10 cellular contexts compared by ENCODE assay signal in the genomic region with DNA sequence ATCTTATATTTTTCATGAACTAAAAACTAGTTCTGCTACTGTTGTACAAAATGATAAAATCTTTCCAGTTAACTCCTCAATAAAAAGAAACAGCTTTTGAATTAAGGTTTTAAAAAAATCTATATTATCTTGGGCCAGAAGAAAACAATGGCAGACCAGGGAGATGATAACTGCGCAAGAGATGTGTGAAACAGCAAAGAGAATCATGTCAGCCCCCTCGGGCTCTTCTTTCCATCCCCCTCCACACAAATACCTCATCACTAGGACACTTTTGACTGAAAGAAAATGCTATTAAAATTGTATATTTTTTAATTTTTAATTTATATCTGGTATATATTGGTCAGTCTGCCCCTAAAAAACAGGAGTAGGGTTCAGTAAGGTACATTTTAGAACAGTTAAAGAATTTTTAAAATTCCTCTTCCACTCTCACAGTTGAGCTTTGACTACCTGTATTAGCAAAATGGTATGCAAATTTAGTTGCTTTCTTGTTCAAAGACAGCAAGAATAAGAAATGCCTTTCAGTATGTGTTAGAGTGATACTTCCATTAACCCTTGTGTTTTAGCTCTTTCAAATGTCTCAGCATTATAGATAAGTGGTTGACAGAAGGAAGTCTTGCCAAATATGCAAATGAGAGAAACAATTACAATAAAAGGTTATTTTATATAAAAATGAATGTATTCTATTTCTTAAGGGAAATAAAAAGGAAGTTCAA. TPM values are rescaled to one million over a fixed set of nuclear protein-coding genes. Genes with fewer than 3 reads are reported as not detected.
DNase-seq lines count a peak whose midpoint lies in the region; ATAC-seq and TF ChIP-seq lines count a peak whose summit lies in the region.
"Had no signal": no experiment of that assay in that cellular context is flagged by ENCODE, and none has a peak within 500 bp of the region (broad histone marks: within the 10 kb centered on the region; RNA-seq: fewer than 3 reads in every experiment).

No MANE protein-coding gene starts in this region.

- H4K20me1 ChIP-seq in SK-N-SH (ENCODE audit: insufficient read depth): no peaks in the 10 kb centered on the region
- H4K20me1 ChIP-seq in osteoblast (ENCODE audit: insufficient read depth, low read length): no peaks in the 10 kb centered on the region

- H2AFZ ChIP-seq in SK-N-SH (ENCODE audit: low read depth) (peak overlapping the region; percentile 66; the same call in 1 of the 2 replicates), osteoblast (ENCODE audit: low read length) (peak overlapping the region; percentile 73)

- H3K4me1 ChIP-seq in SK-N-SH (ENCODE audit: control insufficient read depth in 1 of 2, insufficient read depth in 2 of 2, low read depth in 1 of 2, low read length in 1 of 2) (no peaks in the 10 kb centered on the region), osteoblast (ENCODE audit: insufficient read depth, low read length) (no peaks in the 10 kb centered on the region)

- no peaks in the 10 kb centered on the region for H3K79me2 ChIP-seq in SK-N-SH (ENCODE audit: insufficient read depth)
- no peaks in the 10 kb centered on the region for H3K79me2 ChIP-seq in osteoblast (ENCODE audit: insufficient read depth, low read length)

- ATAC-seq in SK-N-SH treated with all-trans-retinoic acid at 6 μM for 48 hours (no peak), GM21526 (IDR thresholded peaks at IDR 0.05; ENCODE audit: low FRiP score, unreplicated experiment) (peak; percentile 79), HG03280 (IDR thresholded peaks at IDR 0.05; ENCODE audit: unreplicated experiment) (peak; percentile 81)

- no peak overlapping the region for H3K4me3 ChIP-seq in SK-N-SH (ENCODE audit: low read depth in 2 of 2, low read length in 1 of 2)
- H3K4me3 ChIP-seq in osteoblast (ENCODE audit: insufficient read depth, low read length): peak overlapping the region; percentile 65

- no peaks in the 10 kb centered on the region for H3K27me3 ChIP-seq in SK-N-SH (ENCODE audit: insufficient read depth)
- no peaks in the 10 kb centered on the region for H3K27me3 ChIP-seq in osteoblast (ENCODE audit: insufficient read depth, low read length)

- H3K9ac ChIP-seq in SK-N-SH: no peak overlapping the region

- 51% methylated on average over 2 of the region's 2 CpGs for WGBS in SK-N-SH (ENCODE audit: low lambda C conversion rate)

- no peaks in the 10 kb centered on the region for H3K9me3 ChIP-seq in SK-N-SH
- H3K9me3 ChIP-seq in osteoblast (ENCODE audit: low read depth, low read length): no peaks in the 10 kb centered on the region

- POLR2A ChIA-PET in SK-N-SH (lab: Yijun Ruan, JAX): interaction anchor here (0.6 kb wide), 1 partner anchor 302 kb away, joined by 3 read pairs; no protein-coding TSS in a partner anchor

- CTCF ChIA-PET in SK-N-SH (lab: Yijun Ruan, JAX): interaction anchor here (1.3 to 1.7 kb wide), 2 partner anchors 18 to 26 kb away, joined by 4 read pairs; no protein-coding TSS in a partner anchor

- no peak for TF ChIP-seq RAD21 in SK-N-SH (IDR thresholded peaks at IDR 0.05; ENCODE audit: low read length)

- DNase-seq in SK-N-SH (no peak), osteoblast (ENCODE audit: insufficient read length, low spot score, missing footprints) (no peak), foreskin melanocyte (no peak), activated T-cell treated with anti-CD3 and anti-CD28 coated beads for 4 hours (no peak), KBM-7 (no peak)
- DNase-seq: cortex of kidney had no signal

- H3K9me2 ChIP-seq in SK-N-SH: no peaks in the 10 kb centered on the region

- no peak for TF ChIP-seq CTCF in SK-N-SH (IDR thresholded peaks at IDR 0.05)
- TF ChIP-seq CTCF in osteoblast (IDR thresholded peaks at IDR 0.05; ENCODE audit: extremely low read depth, low read depth, low read length): no peak

- H3K27ac ChIP-seq in SK-N-SH (ENCODE audit: low read depth in 2 of 2, low read length in 1 of 2) (no peak overlapping the region), osteoblast (ENCODE audit: low read depth, low read length) (no peak overlapping the region)
- H3K27ac ChIP-seq: 22Rv1 had no signal

- in situ Hi-C loops in KBM-7 (cut with MboI; ENCODE audit: low pct_unique_long_range_greater_than_20kb, low sequenced_read_pairs): no loop called here

- H3F3A ChIP-seq in SK-N-SH (replicated peaks; ENCODE audit: insufficient read depth): no peaks in the 10 kb centered on the region

- H3K36me3 ChIP-seq in SK-N-SH (replicated peaks in 1 of 2; ENCODE audit: control insufficient read depth in 1 of 2, insufficient read depth in 2 of 2, low read length in 1 of 2) (no peaks in the 10 kb centered on the region), osteoblast (ENCODE audit: insufficient read depth, low read length) (no peaks in the 10 kb centered on the region)

- no peak for TF ChIP-seq EP300 in SK-N-SH (IDR thresholded peaks at IDR 0.05; ENCODE audit: borderline replicate concordance in 1 of 2, low read depth in 1 of 2, low read length in 1 of 2)

- H3K4me2 ChIP-seq in SK-N-SH: peak overlapping the region; percentile 50; the same call in 1 of the 2 replicates
- peak overlapping the region; percentile 78 for H3K4me2 ChIP-seq in osteoblast (ENCODE audit: insufficient read depth, low read length)

TF ChIP-seq in SK-N-SH, 30 proteins besides CTCF, POLR2A, EP300 and RAD21 (continues in another document):
- TF ChIP-seq, protein P1, sequence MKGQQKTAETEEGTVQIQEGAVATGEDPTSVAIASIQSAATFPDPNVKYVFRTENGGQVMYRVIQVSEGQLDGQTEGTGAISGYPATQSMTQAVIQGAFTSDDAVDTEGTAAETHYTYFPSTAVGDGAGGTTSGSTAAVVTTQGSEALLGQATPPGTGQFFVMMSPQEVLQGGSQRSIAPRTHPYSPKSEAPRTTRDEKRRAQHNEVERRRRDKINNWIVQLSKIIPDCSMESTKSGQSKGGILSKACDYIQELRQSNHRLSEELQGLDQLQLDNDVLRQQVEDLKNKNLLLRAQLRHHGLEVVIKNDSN (IDR thresholded peaks at IDR 0.05; ENCODE audit: borderline replicate concordance, low read depth): no peak
- TF ChIP-seq TAF1 (IDR thresholded peaks at IDR 0.05; ENCODE audit: borderline replicate concordance, low read depth, low read length) (no peak), EZH2phosphoT487 (IDR thresholded peaks at IDR 0.05; ENCODE audit: borderline replicate concordance, low read depth) (no peak), FOXM1 (IDR thresholded peaks at IDR 0.05; ENCODE audit: low read depth) (no peak), JUND (IDR thresholded peaks at IDR 0.05) (no peak), FOXJ3 (CRISPR knock-in tag; IDR thresholded peaks at IDR 0.05) (no peak), MEF2A (IDR thresholded peaks at IDR 0.05; ENCODE audit: borderline replicate concordance, low read depth) (no peak)
- TF ChIP-seq, protein P2, sequence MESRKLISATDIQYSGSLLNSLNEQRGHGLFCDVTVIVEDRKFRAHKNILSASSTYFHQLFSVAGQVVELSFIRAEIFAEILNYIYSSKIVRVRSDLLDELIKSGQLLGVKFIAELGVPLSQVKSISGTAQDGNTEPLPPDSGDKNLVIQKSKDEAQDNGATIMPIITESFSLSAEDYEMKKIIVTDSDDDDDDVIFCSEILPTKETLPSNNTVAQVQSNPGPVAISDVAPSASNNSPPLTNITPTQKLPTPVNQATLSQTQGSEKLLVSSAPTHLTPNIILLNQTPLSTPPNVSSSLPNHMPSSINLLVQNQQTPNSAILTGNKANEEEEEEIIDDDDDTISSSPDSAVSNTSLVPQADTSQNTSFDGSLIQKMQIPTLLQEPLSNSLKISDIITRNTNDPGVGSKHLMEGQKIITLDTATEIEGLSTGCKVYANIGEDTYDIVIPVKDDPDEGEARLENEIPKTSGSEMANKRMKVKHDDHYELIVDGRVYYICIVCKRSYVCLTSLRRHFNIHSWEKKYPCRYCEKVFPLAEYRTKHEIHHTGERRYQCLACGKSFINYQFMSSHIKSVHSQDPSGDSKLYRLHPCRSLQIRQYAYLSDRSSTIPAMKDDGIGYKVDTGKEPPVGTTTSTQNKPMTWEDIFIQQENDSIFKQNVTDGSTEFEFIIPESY (IDR thresholded peaks at IDR 0.05; ENCODE audit: borderline replicate concordance, low read depth): no peak

TF ChIP-seq in SK-N-SH treated with all-trans-retinoic acid at 6 μM for 48 hours, 23 proteins besides CTCF, POLR2A, EP300 and RAD21 (continues in another document):
- no peak for TF ChIP-seq ZNF565 (CRISPR knock-in tag; conservative IDR thresholded peaks at IDR 0.05; ENCODE audit: low read depth)
- no peak for TF ChIP-seq SNAI2 (CRISPR knock-in tag; IDR thresholded peaks at IDR 0.05)
- no peak for TF ChIP-seq ZC3H10 (CRISPR knock-in tag; IDR thresholded peaks at IDR 0.05)
- TF ChIP-seq ARNTL (CRISPR knock-in tag; IDR thresholded peaks at IDR 0.05; ENCODE audit: borderline replicate concordance, low read depth): no peak
- TF ChIP-seq, protein P3, sequence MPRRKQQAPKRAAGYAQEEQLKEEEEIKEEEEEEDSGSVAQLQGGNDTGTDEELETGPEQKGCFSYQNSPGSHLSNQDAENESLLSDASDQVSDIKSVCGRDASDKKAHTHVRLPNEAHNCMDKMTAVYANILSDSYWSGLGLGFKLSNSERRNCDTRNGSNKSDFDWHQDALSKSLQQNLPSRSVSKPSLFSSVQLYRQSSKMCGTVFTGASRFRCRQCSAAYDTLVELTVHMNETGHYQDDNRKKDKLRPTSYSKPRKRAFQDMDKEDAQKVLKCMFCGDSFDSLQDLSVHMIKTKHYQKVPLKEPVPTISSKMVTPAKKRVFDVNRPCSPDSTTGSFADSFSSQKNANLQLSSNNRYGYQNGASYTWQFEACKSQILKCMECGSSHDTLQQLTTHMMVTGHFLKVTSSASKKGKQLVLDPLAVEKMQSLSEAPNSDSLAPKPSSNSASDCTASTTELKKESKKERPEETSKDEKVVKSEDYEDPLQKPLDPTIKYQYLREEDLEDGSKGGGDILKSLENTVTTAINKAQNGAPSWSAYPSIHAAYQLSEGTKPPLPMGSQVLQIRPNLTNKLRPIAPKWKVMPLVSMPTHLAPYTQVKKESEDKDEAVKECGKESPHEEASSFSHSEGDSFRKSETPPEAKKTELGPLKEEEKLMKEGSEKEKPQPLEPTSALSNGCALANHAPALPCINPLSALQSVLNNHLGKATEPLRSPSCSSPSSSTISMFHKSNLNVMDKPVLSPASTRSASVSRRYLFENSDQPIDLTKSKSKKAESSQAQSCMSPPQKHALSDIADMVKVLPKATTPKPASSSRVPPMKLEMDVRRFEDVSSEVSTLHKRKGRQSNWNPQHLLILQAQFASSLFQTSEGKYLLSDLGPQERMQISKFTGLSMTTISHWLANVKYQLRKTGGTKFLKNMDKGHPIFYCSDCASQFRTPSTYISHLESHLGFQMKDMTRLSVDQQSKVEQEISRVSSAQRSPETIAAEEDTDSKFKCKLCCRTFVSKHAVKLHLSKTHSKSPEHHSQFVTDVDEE (CRISPR knock-in tag; IDR thresholded peaks at IDR 0.05): no peak
- TF ChIP-seq ZFP30 (CRISPR knock-in tag; IDR thresholded peaks at IDR 0.05): no peak

RNA-seq across cellular contexts. Expression of a gene that starts 36.4 kb away (rescaled TPM):
- 1.9 and 2.7 TPM in 2 replicates for polyA plus RNA-seq in SK-N-SH (2012; rRNA removed)
- 3.8 and 4.1 TPM in 2 replicates for polyA plus RNA-seq in SK-N-SH (2012; cell fraction: cytosol; rRNA removed)
- 3.0 TPM in 2 replicates for polyA plus RNA-seq in SK-N-SH (2012; cell fraction: nucleus; rRNA removed)
- total RNA-seq in osteoblast: 13.3 and 15.9 TPM in 2 replicates
